In genomic region chr2:10844083-10844482, GRCh38 we compare ENCODE assay signal across 8 cellular contexts.
DNase-seq lines count a peak whose midpoint lies in the region; TF ChIP-seq lines count a peak whose summit lies in the region.

No MANE protein-coding gene starts in this region.

- no peak overlapping the region for H3K27ac ChIP-seq in tibial artery

- no peaks in the 10 kb centered on the region for H3K4me1 ChIP-seq in tibial artery

- peaks cover 0 to 3% (median 0%) of the 10 kb centered on the region in 3 donors for H3K36me3 ChIP-seq in tibial artery

- no peak overlapping the region for H3K4me3 ChIP-seq in tibial artery

- DNase-seq in NCI-H2029 (lab: John Stamatoyannopoulos, UW) (peak; percentile 93), T47D (ENCODE audit: low read depth in 1 of 2, low spot score in 1 of 2) (peak; percentile 21 to 80), iris pigment epithelial cell (ENCODE audit: low read depth) (peak; percentile 51), tibial artery (peak; percentile 29 to 84), CD1c-positive myeloid dendritic cell (ENCODE audit: extremely low spot score) (no peak), SW 1271 (lab: John Stamatoyannopoulos, UW) (no peak), DMS153 treated with DMSO at 0.1 percent for 48 hours (lab: John Stamatoyannopoulos, UW; ENCODE audit: unreplicated experiment) (no peak)
- no peak for DNase-seq in stimulated activated naive CD4-positive, alpha-beta T cell (lab: John Stamatoyannopoulos, UW)

- TF ChIP-seq CTCF in tibial artery (IDR thresholded peaks at IDR 0.05), result no peak

- intact Hi-C loops in tibial artery (cut with DNase I; ENCODE audit: low total_unique reads), result no loop called here

- H3K9me3 ChIP-seq in tibial artery, result peaks cover 3 to 25% (median 11%) of the 10 kb centered on the region in 3 donors

- H3K27me3 ChIP-seq in tibial artery, result peaks cover 0 to 18% of the 10 kb centered on the region in 2 donors

- in situ Hi-C loops in T47D (cut with HindIII; ENCODE audit: low pct_unique_long_range_greater_than_20kb, low sequenced_read_pairs), result no loop called here

Comparison
In these comparisons a context has a peak if more than half of its experiments do, and no peak if none do; other contexts are left out.
1. DNase-seq: peak in NCI-H2029 (single experiment), T47D (2 of 2), iris pigment epithelial cell (single experiment) and tibial artery (2 of 2); none in stimulated activated naive CD4-positive, alpha-beta T cell (0 of 6), CD1c-positive myeloid dendritic cell (single experiment), SW 1271 (0 of 2) and DMS153 treated with DMSO at 0.1 percent for 48 hours (single experiment).